Comparison of ENCODE assay signal across 9 cellular contexts in the genomic region with DNA sequence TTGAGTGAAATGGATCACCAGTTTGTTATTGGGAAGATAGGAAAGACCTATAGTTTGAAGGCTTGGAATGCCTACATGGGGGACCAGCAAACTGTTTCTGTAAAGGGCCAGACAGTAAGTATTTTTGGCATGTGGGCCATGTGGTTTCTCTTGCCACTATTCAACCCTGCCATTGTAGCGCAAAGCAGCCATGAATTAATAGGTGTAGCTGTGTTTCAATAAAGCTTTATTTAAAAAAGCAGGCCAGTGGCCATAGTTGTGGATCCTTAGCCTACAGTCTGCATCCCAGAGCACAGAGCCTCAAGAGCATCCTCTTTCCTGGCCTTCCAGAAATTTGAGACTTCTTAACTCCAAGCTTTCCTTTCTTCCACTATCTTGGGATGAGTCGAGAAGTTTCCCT.
"Had no signal": no experiment of that assay in that cellular context is flagged by ENCODE, and none has a peak within 500 bp of the region (broad histone marks: within the 10 kb centered on the region; RNA-seq: fewer than 3 reads in every experiment).

No MANE protein-coding gene starts in this region.

- H3K4me3 Mint-ChIP-seq: HFFc6 had no signal

- H3K27me3 Mint-ChIP-seq: IgD-negative memory B cell had no signal

- H3K9ac ChIP-seq: GM23248 had no signal

- ATAC-seq: HCT116 had no signal

- H3K27ac ChIP-seq: GM23248 had no signal

- H3K9me3 ChIP-seq: HAP-1 had no signal

- FAIRE-seq: H54, HTR-8/SVneo had no signal

- H3K27ac Mint-ChIP-seq: HFFc6, IgD-negative memory B cell had no signal

- H3K4me3 ChIP-seq: GM23248, HAP-1 had no signal

- H3K36me3 ChIP-seq: HAP-1 had no signal

- H3K4me1 ChIP-seq: HAP-1 had no signal

- DNase-seq: GM23248, GOT3, HFFc6, KG1 had no signal

- H2AFZ ChIP-seq: GM23248 had no signal

- H3K9me3 Mint-ChIP-seq: HFFc6, IgD-negative memory B cell had no signal
